In genomic region chr18:3306391-3306790, GRCh38 we compare ENCODE assay signal across 1 cellular context.
TF ChIP-seq lines count a peak whose summit lies in the region.

No MANE protein-coding gene starts in this region.

TF ChIP-seq in GM23338, 12 proteins besides CTCF, POLR2A, EP300 and RAD21:
- TF ChIP-seq REST (IDR thresholded peaks at IDR 0.05; ENCODE audit: unreplicated experiment): no peak
- no peak for TF ChIP-seq EZH2 (IDR thresholded peaks at IDR 0.05; ENCODE audit: low read depth, unreplicated experiment)
- no peak for TF ChIP-seq CREB1 (CRISPR knock-in tag; IDR thresholded peaks at IDR 0.05; ENCODE audit: low read depth)
- no peak for TF ChIP-seq ZNF114 (CRISPR knock-in tag; IDR thresholded peaks at IDR 0.05)
- TF ChIP-seq STAT1 (IDR thresholded peaks at IDR 0.05; ENCODE audit: unreplicated experiment): no peak
- TF ChIP-seq ETS1 (IDR thresholded peaks at IDR 0.05): no peak
- TF ChIP-seq EZH2phosphoT487 (IDR thresholded peaks at IDR 0.05; ENCODE audit: unreplicated experiment): no peak
- no peak for TF ChIP-seq ZNF331 (CRISPR knock-in tag; IDR thresholded peaks at IDR 0.05; ENCODE audit: low read depth)
- no peak for TF ChIP-seq NANOG (IDR thresholded peaks at IDR 0.05; ENCODE audit: borderline replicate concordance)
- TF ChIP-seq POLR2AphosphoS5 (IDR thresholded peaks at IDR 0.05; ENCODE audit: low read depth): no peak
- no peak for TF ChIP-seq JUNB (IDR thresholded peaks at IDR 0.05; ENCODE audit: unreplicated experiment)
- TF ChIP-seq ZNF462 (CRISPR knock-in tag; IDR thresholded peaks at IDR 0.05): no peak
